Comparison of ENCODE assay signal across 10 cellular contexts in genomic region chr10:56359837-56360236, GRCh38. TPM values are rescaled to one million over a fixed set of nuclear protein-coding genes. Genes with fewer than 3 reads are reported as not detected.
DNase-seq lines count a peak whose midpoint lies in the region; ATAC-seq and TF ChIP-seq lines count a peak whose summit lies in the region.
"Had no signal": no experiment of that assay in that cellular context is flagged by ENCODE, and none has a peak within 500 bp of the region (broad histone marks: within the 10 kb centered on the region; RNA-seq: fewer than 3 reads in every experiment).

No MANE protein-coding gene starts in this region.

- POLR2A ChIA-PET in CD8-positive, alpha-beta memory T cell (lab: Charles Lee): no interaction called here

- ATAC-seq in natural killer cell treated with Interleukin-12 subunit alpha and Interleukin-12 subunit beta and Interleukin-15 and Interleukin-18, amount 100 ng/mL, for 72 hours: no peak
- no peak for ATAC-seq in GM18873 (IDR thresholded peaks at IDR 0.05; ENCODE audit: low FRiP score, unreplicated experiment)

- no peak overlapping the region for H3K27ac ChIP-seq in CD8-positive, alpha-beta memory T cell (ENCODE audit: low read depth, low read length)
- H3K27ac ChIP-seq in KOPT-K1 (ENCODE audit: low read depth, low read length, poor library complexity, severe bottlenecking): peak overlapping the region; percentile 91

- H3K27me3 Mint-ChIP-seq in CD8-positive, alpha-beta memory T cell: peaks cover 0 to under 1% of the 10 kb centered on the region in 2 donors
- no peaks in the 10 kb centered on the region for H3K27me3 Mint-ChIP-seq in natural killer cell treated with Interleukin-12 subunit alpha and Interleukin-12 subunit beta and Interleukin-15 and Interleukin-18, amount 100 ng/mL, for 72 hours

- no peaks in the 10 kb centered on the region for H3K36me3 ChIP-seq in CD8-positive, alpha-beta memory T cell (ENCODE audit: insufficient read depth, low read length)
- H3K36me3 ChIP-seq in KOPT-K1 (ENCODE audit: insufficient read depth, low read length): peaks cover 53% of the 10 kb centered on the region

- H3K27me3 ChIP-seq in CD8-positive, alpha-beta memory T cell (ENCODE audit: insufficient read depth, low read length, poor library complexity, severe bottlenecking): no peaks in the 10 kb centered on the region

- H3K9me3 ChIP-seq in CD8-positive, alpha-beta memory T cell (ENCODE audit: low read length): no peaks in the 10 kb centered on the region
- no peaks in the 10 kb centered on the region for H3K9me3 ChIP-seq in KOPT-K1 (ENCODE audit: insufficient read depth, low read length, poor library complexity, severe bottlenecking)

- peak overlapping the region; percentile 91 to 97 (median 94) for H3K4me3 Mint-ChIP-seq in CD8-positive, alpha-beta memory T cell
- H3K4me3 Mint-ChIP-seq in natural killer cell treated with Interleukin-12 subunit alpha and Interleukin-12 subunit beta and Interleukin-15 and Interleukin-18, amount 100 ng/mL, for 72 hours: peak overlapping the region; percentile 93

- TF ChIP-seq CTCF in astrocyte of the cerebellum (IDR thresholded peaks at IDR 0.05; ENCODE audit: low read depth, low read length, missing control alignments): no peak

- H3K4me1 Mint-ChIP-seq in CD8-positive, alpha-beta memory T cell: peaks cover 19 to 50% (median 35%) of the 10 kb centered on the region in 3 donors
- H3K4me1 Mint-ChIP-seq in natural killer cell treated with Interleukin-12 subunit alpha and Interleukin-12 subunit beta and Interleukin-15 and Interleukin-18, amount 100 ng/mL, for 72 hours (ENCODE audit: low read depth in 2 of 2): peaks cover 44 to 45% of the 10 kb centered on the region in 2 donors

- H3K27ac Mint-ChIP-seq in CD8-positive, alpha-beta memory T cell: peak overlapping the region in 5 of 8 donors; percentile 6 to 94 (median 54)
- peak overlapping the region in 1 of 2 donors; percentile 78 for H3K27ac Mint-ChIP-seq in natural killer cell treated with Interleukin-12 subunit alpha and Interleukin-12 subunit beta and Interleukin-15 and Interleukin-18, amount 100 ng/mL, for 72 hours

- H3K9me3 Mint-ChIP-seq in CD8-positive, alpha-beta memory T cell: no peaks in the 10 kb centered on the region
- no peaks in the 10 kb centered on the region for H3K9me3 Mint-ChIP-seq in natural killer cell treated with Interleukin-12 subunit alpha and Interleukin-12 subunit beta and Interleukin-15 and Interleukin-18, amount 100 ng/mL, for 72 hours

- no peak overlapping the region for H3K4me3 ChIP-seq in CD8-positive, alpha-beta memory T cell (ENCODE audit: low read length)
- peak overlapping the region; percentile 78 for H3K4me3 ChIP-seq in astrocyte of the cerebellum (ENCODE audit: low read depth, low read length)

- H3K4me1 ChIP-seq in CD8-positive, alpha-beta memory T cell (ENCODE audit: insufficient read depth, low read length): peaks cover 6% of the 10 kb centered on the region

- in situ Hi-C loops in astrocyte of the cerebellum (cut with HindIII; ENCODE audit: low sequenced_read_pairs): no loop called here

- DNase-seq in CD8-positive, alpha-beta memory T cell: no peak
- DNase-seq in astrocyte of the cerebellum (ENCODE audit: low read depth) (no peak), T1000 (lab: John Stamatoyannopoulos, UW) (no peak), NCI-H82 (lab: John Stamatoyannopoulos, UW) (no peak), NCI-H1694 (lab: John Stamatoyannopoulos, UW) (no peak)
- DNase-seq in natural killer cell treated with Interleukin-12 subunit alpha and Interleukin-12 subunit beta and Interleukin-15 and Interleukin-18, amount 100 ng/mL, for 72 hours (ENCODE audit: low spot score): no peak
- DNase-seq: NCI-H2107; stimulated activated CD4-positive, alpha-beta T cell treated with anti-CD3 and anti-CD28 coated beads, Interleukin-4, amount 100 ng/mL, for 4 hours had no signal

- CTCF ChIA-PET in CD8-positive, alpha-beta memory T cell (lab: Charles Lee): no interaction called here

- H3K36me3 Mint-ChIP-seq in CD8-positive, alpha-beta memory T cell: peaks cover 0 to 8% (median 0%) of the 10 kb centered on the region in 3 donors
- peaks cover 12% of the 10 kb centered on the region for H3K36me3 Mint-ChIP-seq in natural killer cell treated with Interleukin-12 subunit alpha and Interleukin-12 subunit beta and Interleukin-15 and Interleukin-18, amount 100 ng/mL, for 72 hours

RNA-seq across cellular contexts. Expression of gene ZWINT, which starts 1.2 kb away (rescaled TPM):
- 100 to 1,000 TPM; 114 to 120 TPM for total RNA-seq in CD8-positive, alpha-beta memory T cell
- polyA plus RNA-seq in CD8-positive, alpha-beta memory T cell: 5.8 TPM
- 100 to 1,000 TPM in 1 of 2 donors, 10 to 100 TPM in 1; 59.5 to 120 TPM for total RNA-seq in natural killer cell treated with Interleukin-12 subunit alpha and Interleukin-12 subunit beta and Interleukin-15 and Interleukin-18, amount 100 ng/mL, for 72 hours
